In genomic region chr15:51162865-51163762, GRCh38 we compare ENCODE assay signal across 2 cellular contexts.
A peak's percentile ranks its signal among the peaks of the same experiment; 100 is the strongest.
TF ChIP-seq lines count a peak whose summit lies in the region.

No MANE protein-coding gene starts in this region.

TF ChIP-seq in GM23338, 12 proteins besides CTCF, POLR2A, EP300 and RAD21 (continued from another document):
- no peak for TF ChIP-seq REST (IDR thresholded peaks at IDR 0.05; ENCODE audit: unreplicated experiment)
- no peak for TF ChIP-seq STAT1 (IDR thresholded peaks at IDR 0.05; ENCODE audit: unreplicated experiment)
- TF ChIP-seq CREB1 (CRISPR knock-in tag; IDR thresholded peaks at IDR 0.05; ENCODE audit: low read depth): no peak
- no peak for TF ChIP-seq ZNF331 (CRISPR knock-in tag; IDR thresholded peaks at IDR 0.05; ENCODE audit: low read depth)
- TF ChIP-seq POLR2AphosphoS5 (IDR thresholded peaks at IDR 0.05; ENCODE audit: low read depth): no peak
- TF ChIP-seq ZNF462 (CRISPR knock-in tag; IDR thresholded peaks at IDR 0.05): no peak
- no peak for TF ChIP-seq EZH2 (IDR thresholded peaks at IDR 0.05; ENCODE audit: low read depth, unreplicated experiment)
TF ChIP-seq in GM23338: peak in this region for 0.

TF ChIP-seq in GM12878, 131 proteins besides CTCF, POLR2A, EP300 and RAD21 (continued from another document):
- peak; percentile 17 for TF ChIP-seq CUX1 (IDR thresholded peaks at IDR 0.05; ENCODE audit: insufficient replicate concordance, low read depth, low read length)
